Comparison of ENCODE assay signal across 2 cellular contexts in the genomic region with DNA sequence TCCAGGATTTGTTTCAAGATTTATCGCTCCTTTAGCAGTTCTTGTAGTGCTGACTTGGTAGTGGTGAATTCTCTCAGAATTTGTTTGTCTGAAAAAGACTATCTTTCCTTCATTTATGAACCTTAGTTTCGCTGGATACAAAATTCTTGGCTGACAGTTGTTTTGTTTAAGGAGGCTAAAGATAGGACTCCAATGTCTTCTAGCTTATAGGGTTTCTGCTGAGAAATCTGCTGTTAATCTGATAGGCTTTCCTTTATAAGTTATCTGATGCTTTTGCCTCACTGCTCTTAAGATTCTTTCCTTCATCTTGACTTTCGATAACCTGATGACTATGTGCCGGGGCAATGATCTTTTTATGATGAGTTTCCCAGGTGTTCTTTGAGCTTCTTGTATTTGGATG.
TF ChIP-seq lines count a peak whose summit lies in the region.

No MANE protein-coding gene starts in this region.

TF ChIP-seq in HepG2, 621 proteins besides CTCF, POLR2A, EP300 and RAD21:
- no peak for TF ChIP-seq TBX3 (IDR thresholded peaks at IDR 0.05; ENCODE audit: borderline replicate concordance)
- TF ChIP-seq FLYWCH1 (CRISPR knock-in tag; IDR thresholded peaks at IDR 0.05), result no peak
- TF ChIP-seq, protein P1, sequence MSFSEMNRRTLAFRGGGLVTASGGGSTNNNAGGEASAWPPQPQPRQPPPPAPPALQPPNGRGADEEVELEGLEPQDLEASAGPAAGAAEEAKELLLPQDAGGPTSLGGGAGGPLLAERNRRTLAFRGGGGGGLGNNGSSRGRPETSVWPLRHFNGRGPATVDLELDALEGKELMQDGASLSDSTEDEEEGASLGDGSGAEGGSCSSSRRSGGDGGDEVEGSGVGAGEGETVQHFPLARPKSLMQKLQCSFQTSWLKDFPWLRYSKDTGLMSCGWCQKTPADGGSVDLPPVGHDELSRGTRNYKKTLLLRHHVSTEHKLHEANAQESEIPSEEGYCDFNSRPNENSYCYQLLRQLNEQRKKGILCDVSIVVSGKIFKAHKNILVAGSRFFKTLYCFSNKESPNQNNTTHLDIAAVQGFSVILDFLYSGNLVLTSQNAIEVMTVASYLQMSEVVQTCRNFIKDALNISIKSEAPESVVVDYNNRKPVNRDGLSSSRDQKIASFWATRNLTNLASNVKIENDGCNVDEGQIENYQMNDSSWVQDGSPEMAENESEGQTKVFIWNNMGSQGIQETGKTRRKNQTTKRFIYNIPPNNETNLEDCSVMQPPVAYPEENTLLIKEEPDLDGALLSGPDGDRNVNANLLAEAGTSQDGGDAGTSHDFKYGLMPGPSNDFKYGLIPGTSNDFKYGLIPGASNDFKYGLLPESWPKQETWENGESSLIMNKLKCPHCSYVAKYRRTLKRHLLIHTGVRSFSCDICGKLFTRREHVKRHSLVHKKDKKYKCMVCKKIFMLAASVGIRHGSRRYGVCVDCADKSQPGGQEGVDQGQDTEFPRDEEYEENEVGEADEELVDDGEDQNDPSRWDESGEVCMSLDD (CRISPR knock-in tag; IDR thresholded peaks at IDR 0.05; ENCODE audit: borderline replicate concordance), result no peak
- TF ChIP-seq ZNF317 (CRISPR knock-in tag; IDR thresholded peaks at IDR 0.05), result peak; percentile 95

TF ChIP-seq in GM12878, 131 proteins besides CTCF, POLR2A, EP300 and RAD21:
- peak; percentile 43; the same call in 1 of the 2 replicates for TF ChIP-seq CBX5 (IDR thresholded peaks at IDR 0.05; ENCODE audit: low read depth)
- TF ChIP-seq MEF2B (IDR thresholded peaks at IDR 0.05; ENCODE audit: partially characterized antibody, poor library complexity, severe bottlenecking), result peak; percentile 22
- no peak for TF ChIP-seq EED (IDR thresholded peaks at IDR 0.05; ENCODE audit: low read depth)
TF ChIP-seq in GM12878: peak in this region for 2.
